8 cellular contexts compared by ENCODE assay signal in the genomic region with DNA sequence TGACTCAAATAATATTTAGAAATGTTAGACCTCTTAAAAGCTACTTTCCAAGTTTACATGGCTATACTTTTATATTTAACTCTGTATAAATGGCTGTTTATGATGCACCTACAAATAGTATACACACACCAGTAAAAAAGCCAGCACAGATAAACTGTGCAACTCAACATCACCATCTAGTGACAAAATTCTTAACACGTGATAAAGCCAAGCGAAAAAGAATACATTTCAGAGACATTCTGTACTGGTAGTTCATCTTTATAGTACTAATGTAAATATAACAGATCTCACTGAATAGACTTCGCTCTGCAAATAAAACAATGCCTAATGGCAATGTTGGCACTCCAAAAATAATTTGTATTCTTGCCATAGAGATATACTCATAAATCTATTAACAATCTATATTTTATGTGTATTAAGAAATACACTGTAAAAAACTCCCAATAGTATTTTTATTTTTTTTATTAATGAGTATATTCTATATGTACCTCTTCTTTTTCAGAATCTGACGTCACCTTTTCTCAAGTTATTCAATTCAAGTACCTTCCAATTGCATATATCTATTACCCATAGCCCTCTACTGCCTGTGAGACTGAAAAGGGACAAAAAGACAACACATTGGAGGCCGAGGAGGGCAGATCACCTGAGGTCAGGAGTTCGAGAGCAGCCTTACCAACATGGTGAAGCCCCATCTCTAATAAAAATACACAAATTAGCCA.
A peak's percentile ranks its signal among the peaks of the same experiment; 100 is the strongest.
DNase-seq lines count a peak whose midpoint lies in the region; ATAC-seq, FAIRE-seq and TF ChIP-seq lines count a peak whose summit lies in the region.

No MANE protein-coding gene starts in this region.

- peaks cover 3% of the 10 kb centered on the region for H3K79me2 ChIP-seq in DND-41 (ENCODE audit: insufficient read depth, low read length)

- no peak overlapping the region for H2AFZ ChIP-seq in DND-41 (ENCODE audit: low read depth, low read length)

- peak; percentile 71 for ATAC-seq in DND-41 (ENCODE audit: insufficient read depth, low read depth)
- ATAC-seq in GM21515 (IDR thresholded peaks at IDR 0.05; ENCODE audit: unreplicated experiment) = peak; percentile 62
- peak; percentile 55 for ATAC-seq in mucosa of descending colon
- ATAC-seq in sciatic nerve = no peak

- no peaks in the 10 kb centered on the region for H3K4me1 ChIP-seq in DND-41 (ENCODE audit: insufficient read depth, low read length)
- H3K4me1 ChIP-seq in mucosa of descending colon (ENCODE audit: low read depth) = no peaks in the 10 kb centered on the region

- H3K4me3 Mint-ChIP-seq in MCF 10A (ENCODE audit: unreplicated experiment) = no peak overlapping the region

- H3K27ac ChIP-seq in DND-41 (ENCODE audit: low read length) = no peak overlapping the region

- no peak overlapping the region for H3K9ac ChIP-seq in DND-41 (ENCODE audit: low read depth, low read length)

- POLR2A ChIA-PET in MCF 10A (lab: Yijun Ruan, JAX) = no interaction called here

- no TSS peak for BruUV-seq in MCF 10A (replicated peaks; lab: Mats Ljungman, UMichigan)

- H3K27ac Mint-ChIP-seq in MCF 10A (ENCODE audit: low read depth, unreplicated experiment) = no peak overlapping the region

- no peaks in the 10 kb centered on the region for H4K20me1 ChIP-seq in DND-41 (ENCODE audit: insufficient read depth, low read length)

- H3K4me3 ChIP-seq in DND-41 (ENCODE audit: low read depth in 1 of 2, low read length in 2 of 2) (no peak overlapping the region), mucosa of descending colon (no peak overlapping the region)

- no peaks in the 10 kb centered on the region for H3K27me3 Mint-ChIP-seq in MCF 10A (ENCODE audit: insufficient read depth, unreplicated experiment)

- DNase-seq in DND-41 = no peak
- peak; percentile 32 for DNase-seq in MV-4-11 (lab: John Stamatoyannopoulos, UW)
- DNase-seq in MCF 10A (ENCODE audit: unreplicated experiment) = peak; percentile 43
- peak in 1 of 3 donors; percentile 13 for DNase-seq in mucosa of descending colon
- DNase-seq in sciatic nerve (ENCODE audit: low spot score) = no peak
- DNase-seq in epidermal melanocyte (ENCODE audit: insufficient read length, low spot score) = no peak
- DNase-seq in GM19239 (ENCODE audit: insufficient read length, low spot score) = no peak

- H3K36me3 ChIP-seq in DND-41 (ENCODE audit: insufficient read depth, low read length) = peaks cover 16% of the 10 kb centered on the region; the same call in 1 of the 2 replicates
- no peaks in the 10 kb centered on the region for H3K36me3 ChIP-seq in mucosa of descending colon (ENCODE audit: low read depth)

- intact Hi-C loops in MCF 10A (cut with micrococcal nuclease) = loop anchor here (1.0 to 5.0 kb wide), 6 partner anchors 152 to 854 kb away; no protein-coding TSS in a partner anchor
- intact Hi-C loops in mucosa of descending colon (cut with DNase I, micrococcal nuclease) = loop anchor here in 1 of 2 donors (10.0 kb wide), 1 partner anchor 856 kb away; no protein-coding TSS in a partner anchor
- intact Hi-C loops in sciatic nerve (cut with DNase I) = no loop called here

- no peaks in the 10 kb centered on the region for H3K9me3 ChIP-seq in DND-41 (ENCODE audit: insufficient read depth, low read length, severe bottlenecking)
- H3K9me3 ChIP-seq in mucosa of descending colon = no peaks in the 10 kb centered on the region

- no peak overlapping the region for H3K4me2 ChIP-seq in DND-41 (ENCODE audit: insufficient read depth, low read length)

- no peaks in the 10 kb centered on the region for H3K9me3 Mint-ChIP-seq in MCF 10A (ENCODE audit: unreplicated experiment)

- CTCF ChIA-PET in MCF 10A (lab: Yijun Ruan, JAX) = interaction anchor here (0.6 to 1.1 kb wide), 8 partner anchors 51 to 1373 kb away, joined by 3 to 6 read pairs (median 3); no protein-coding TSS in a partner anchor

- FAIRE-seq in GM19239 (lab: Jason Lieb, UNC) = no peak

- peaks cover 8% of the 10 kb centered on the region for H3K36me3 Mint-ChIP-seq in MCF 10A (ENCODE audit: insufficient read depth, unreplicated experiment)

- H3K4me1 Mint-ChIP-seq in MCF 10A (ENCODE audit: insufficient read depth, unreplicated experiment) = no peaks in the 10 kb centered on the region

- H3K27me3 ChIP-seq in DND-41 (ENCODE audit: insufficient read depth, low read length, poor library complexity) = no peaks in the 10 kb centered on the region

- TF ChIP-seq CTCF in DND-41 (IDR thresholded peaks at IDR 0.05; ENCODE audit: borderline replicate concordance, extremely low read depth, low read length, poor library complexity, severe bottlenecking) (peak; percentile 67), MCF 10A (IDR thresholded peaks at IDR 0.05; ENCODE audit: unreplicated experiment) (peak; percentile 45), mucosa of descending colon (IDR thresholded peaks at IDR 0.05) (no peak)

Comparison
In these comparisons a context has a peak if more than half of its experiments do, and no peak if none do; other contexts are left out.
1. DNase-seq: peak in MV-4-11 (single experiment) and MCF 10A (single experiment); none in DND-41 (single experiment), sciatic nerve (single experiment), epidermal melanocyte (single experiment) and GM19239 (single experiment).